Comparison of ENCODE assay signal across 8 cellular contexts in the genomic region with DNA sequence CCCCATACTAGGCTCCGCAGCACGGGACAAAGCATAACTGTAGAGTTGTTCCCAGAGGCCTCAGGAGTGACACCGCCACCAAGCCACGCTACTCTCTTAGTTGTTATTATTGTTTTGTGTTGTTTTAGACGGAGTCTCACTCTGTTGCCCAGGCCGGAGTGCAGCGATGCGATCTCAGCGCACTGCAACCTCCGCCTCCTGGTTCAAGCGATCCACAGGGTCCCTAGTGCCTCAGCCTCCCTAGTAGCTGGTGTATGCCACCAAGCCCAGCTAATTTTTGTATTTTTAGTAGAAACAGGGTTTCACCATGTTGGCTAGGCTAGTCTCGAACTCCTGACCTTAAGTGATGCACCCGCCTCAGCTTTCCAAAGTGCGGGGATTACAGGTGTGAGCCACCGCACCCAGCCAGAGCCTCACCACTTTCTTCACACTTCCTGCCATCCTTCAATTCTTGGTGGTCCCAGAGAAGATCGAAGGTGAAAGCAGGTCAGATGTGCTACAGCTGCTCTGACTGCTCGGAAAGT. TPM values are rescaled to one million over a fixed set of nuclear protein-coding genes. Genes with fewer than 3 reads are reported as not detected.
A peak's percentile ranks its signal among the peaks of the same experiment; 100 is the strongest.
DNase-seq lines count a peak whose midpoint lies in the region; ATAC-seq, FAIRE-seq and TF ChIP-seq lines count a peak whose summit lies in the region.

No MANE protein-coding gene starts in this region.

- CTCF ChIA-PET in activated CD4-positive, alpha-beta T cell treated with anti-CD3 and anti-CD28 coated beads for 36 hours (lab: Charles Lee) = interaction anchor here (0.6 to 2.1 kb wide), 9 partner anchors 9 to 259 kb away, joined by 3 to 10 read pairs (median 3); partner anchors contain the start of genes PPP2R5D and RPL7L1

- H3K27ac Mint-ChIP-seq in activated CD4-positive, alpha-beta T cell treated with anti-CD3 and anti-CD28 coated beads for 36 hours = peak overlapping the region; percentile 98
- H3K27ac Mint-ChIP-seq in astrocyte (ENCODE audit: unreplicated experiment) = peak overlapping the region; percentile 92

- no peaks in the 10 kb centered on the region for H3K9me3 Mint-ChIP-seq in activated CD4-positive, alpha-beta T cell treated with anti-CD3 and anti-CD28 coated beads for 36 hours (ENCODE audit: low read depth)
- H3K9me3 Mint-ChIP-seq in astrocyte (ENCODE audit: unreplicated experiment) = no peaks in the 10 kb centered on the region

- FAIRE-seq in astrocyte (lab: Jason Lieb, UNC) = no peak

- peaks cover 3% of the 10 kb centered on the region for H3K79me2 ChIP-seq in astrocyte (ENCODE audit: insufficient read depth, low read length)

- H2AFZ ChIP-seq in astrocyte (ENCODE audit: low read depth, low read length) = peak overlapping the region; percentile 81

- intact Hi-C loops in activated CD4-positive, alpha-beta T cell treated with anti-CD3 and anti-CD28 coated beads for 36 hours (cut with DNase I, micrococcal nuclease) = loop anchor here in 1 of 2 experiments (5.0 kb wide), 1 partner anchor 329 kb away; the partner anchor contains the start of gene UBR2
- intact Hi-C loops in testis (cut with DNase I; ENCODE audit: low total_unique reads) = no loop called here

- ATAC-seq in activated CD4-positive, alpha-beta T cell treated with anti-CD3 and anti-CD28 coated beads for 36 hours = peak; percentile 1
- no peak for ATAC-seq in GM21786 (IDR thresholded peaks at IDR 0.05; ENCODE audit: unreplicated experiment)

- peaks cover 24% of the 10 kb centered on the region for H3K4me1 Mint-ChIP-seq in activated CD4-positive, alpha-beta T cell treated with anti-CD3 and anti-CD28 coated beads for 36 hours
- peaks cover 19% of the 10 kb centered on the region for H3K4me1 Mint-ChIP-seq in astrocyte (ENCODE audit: low read depth, unreplicated experiment)

- H3K27me3 ChIP-seq in astrocyte (ENCODE audit: insufficient read depth, low read length) (no peaks in the 10 kb centered on the region), liver (ENCODE audit: control insufficient read depth in 4 of 4, insufficient read depth in 4 of 4, low read length in 3 of 4) (no peaks in the 10 kb centered on the region), testis (no peaks in the 10 kb centered on the region)

- WGBS in liver = 48% methylated on average over 17 of the region's 17 CpGs
- 33 to 36% methylated on average over 17 of the region's 17 CpGs for WGBS in testis, 2 donors

- no peak for TF ChIP-seq RAD21 in liver (IDR thresholded peaks at IDR 0.05)

- no peak for TF ChIP-seq POLR2A in testis (IDR thresholded peaks at IDR 0.05)

- H3K27ac ChIP-seq in astrocyte (ENCODE audit: low read depth, low read length) (peak overlapping the region; percentile 98), liver (ENCODE audit: low read depth in 1 of 2, low read length in 2 of 2) (peak overlapping the region; percentile 85 to 87), testis (peak overlapping the region; percentile 78 to 83)

- peak overlapping the region; percentile 90 for H3K4me3 Mint-ChIP-seq in activated CD4-positive, alpha-beta T cell treated with anti-CD3 and anti-CD28 coated beads for 36 hours
- H3K4me3 Mint-ChIP-seq in astrocyte (ENCODE audit: unreplicated experiment) = peak overlapping the region; percentile 88

- no peak for DNase-seq in activated CD4-positive, alpha-beta T cell treated with anti-CD3 and anti-CD28 coated beads for 36 hours
- no peak for DNase-seq in activated CD4-positive, alpha-beta T cell treated with anti-CD3 and anti-CD28 coated beads, Interleukin-2, amount 50 U/mL, for 48 hours
- no peak for DNase-seq in astrocyte (ENCODE audit: low read depth)
- no peak for DNase-seq in testis
- no peak for DNase-seq in SIG-M5 treated with dmso at 0.1 percent for 504 hours (lab: John Stamatoyannopoulos, UW; ENCODE audit: unreplicated experiment)
- DNase-seq in NCI-H2171 (lab: John Stamatoyannopoulos, UW) = no peak

- H3K4me3 ChIP-seq in astrocyte (ENCODE audit: insufficient read depth, low read depth, low read length) = peak overlapping the region; percentile 93
- peak overlapping the region; percentile 72 to 88 (median 85) for H3K4me3 ChIP-seq in liver (ENCODE audit: low read depth in 1 of 3, low read length in 3 of 3)
- H3K4me3 ChIP-seq in testis = peak overlapping the region; percentile 68 to 83

- peaks cover 4% of the 10 kb centered on the region for H4K20me1 ChIP-seq in astrocyte (ENCODE audit: insufficient read depth, low read length)

- H3K4me1 ChIP-seq in astrocyte (ENCODE audit: insufficient read depth, low read length) = peaks cover 14% of the 10 kb centered on the region
- H3K4me1 ChIP-seq in liver (ENCODE audit: control insufficient read depth in 4 of 4, insufficient read depth in 4 of 4, low read length in 3 of 4) = peaks cover 3 to 15% (median 10%) of the 10 kb centered on the region in 4 donors
- H3K4me1 ChIP-seq in testis = peaks cover 21% of the 10 kb centered on the region

- peaks cover 26% of the 10 kb centered on the region for H3K36me3 Mint-ChIP-seq in activated CD4-positive, alpha-beta T cell treated with anti-CD3 and anti-CD28 coated beads for 36 hours (ENCODE audit: low read depth)
- H3K36me3 Mint-ChIP-seq in astrocyte (ENCODE audit: low read depth, unreplicated experiment) = peaks cover 4% of the 10 kb centered on the region

- H3K27me3 Mint-ChIP-seq in activated CD4-positive, alpha-beta T cell treated with anti-CD3 and anti-CD28 coated beads for 36 hours = no peaks in the 10 kb centered on the region
- H3K27me3 Mint-ChIP-seq in astrocyte (ENCODE audit: low read depth, unreplicated experiment) = no peaks in the 10 kb centered on the region

- H3K9me3 ChIP-seq in astrocyte (ENCODE audit: insufficient read depth, low read depth, low read length) (no peaks in the 10 kb centered on the region), liver (ENCODE audit: control insufficient read depth in 4 of 4, low read length in 3 of 4) (no peaks in the 10 kb centered on the region), testis (no peaks in the 10 kb centered on the region)

- H3K4me2 ChIP-seq in astrocyte (ENCODE audit: low read length) = peak overlapping the region; percentile 96

- H3K9ac ChIP-seq in astrocyte (ENCODE audit: low read length) (peak overlapping the region; percentile 98), liver (ENCODE audit: low read depth in 1 of 2, low read length in 2 of 2) (peak overlapping the region; percentile 45 to 93)

- TF ChIP-seq CTCF in astrocyte (IDR thresholded peaks at IDR 0.05; ENCODE audit: insufficient read depth, low read depth, low read length) = no peak
- no peak for TF ChIP-seq CTCF in liver (IDR thresholded peaks at IDR 0.05; ENCODE audit: low read depth, low read length, missing input control)
- TF ChIP-seq CTCF in testis (IDR thresholded peaks at IDR 0.05) = no peak

- POLR2A ChIA-PET in activated CD4-positive, alpha-beta T cell treated with anti-CD3 and anti-CD28 coated beads for 36 hours (lab: Charles Lee) = interaction anchor here (0.6 to 2.8 kb wide), 5 partner anchors 12 to 291 kb away, joined by 3 to 19 read pairs (median 4); partner anchors contain the start of genes CNPY3, CUL9, RPL7L1 and TBCC

- H3K36me3 ChIP-seq in astrocyte (ENCODE audit: insufficient read depth, low read length) (peaks cover 2% of the 10 kb centered on the region), liver (ENCODE audit: control insufficient read depth in 4 of 4, insufficient read depth in 3 of 4, low read depth in 1 of 4, low read length in 3 of 4) (peaks cover 0 to 4% (median 1%) of the 10 kb centered on the region in 4 donors), testis (ENCODE audit: low read depth, missing control alignments) (no peaks in the 10 kb centered on the region)

TF ChIP-seq in liver, 16 proteins besides CTCF, POLR2A, EP300 and RAD21:
- no peak for TF ChIP-seq TAF1 (conservative IDR thresholded peaks at IDR 0.05)
- no peak for TF ChIP-seq FOXA1 (IDR thresholded peaks at IDR 0.05)
- no peak for TF ChIP-seq SP1 (IDR thresholded peaks at IDR 0.05)

RNA-seq across cellular contexts. Expression of gene RPL7L1, which starts 11.8 kb away (rescaled TPM):
- 100 to 1,000 TPM; 124 to 152 TPM for total RNA-seq in activated CD4-positive, alpha-beta T cell treated with anti-CD3 and anti-CD28 coated beads for 36 hours
- total RNA-seq in astrocyte (90.1 and 92.0 TPM in 2 replicates), liver (10 to 100 TPM; 51.9 to 63.8 TPM), testis (10 to 100 TPM; 62.6 to 66.8 TPM)
- polyA plus RNA-seq in liver (10 to 100 TPM; 39.6 to 43.8 TPM), testis (ENCODE audit: insufficient read depth, low read depth, low replicate concordance) (51.4 TPM)

RNA-seq across cellular contexts. Expression of gene PTCRA, which starts 24.6 kb away (rescaled TPM):
- total RNA-seq in activated CD4-positive, alpha-beta T cell treated with anti-CD3 and anti-CD28 coated beads for 36 hours = not detected
- total RNA-seq in astrocyte = not detected in 2 replicates
- total RNA-seq in liver = 1 to 10 TPM in 1 of 2 donors, not detected in 1; 1.1 TPM
- polyA plus RNA-seq in liver = under 1 TPM in 1 of 2 donors, not detected in 1; 0.63 TPM
- total RNA-seq in testis = under 1 TPM in 1 of 2 donors, not detected in 1; 0.56 TPM
- polyA plus RNA-seq in testis (ENCODE audit: insufficient read depth, low read depth, low replicate concordance) = not detected

RNA-seq across cellular contexts. Expression of gene CNPY3, which starts 38.0 kb away (rescaled TPM):
- total RNA-seq in activated CD4-positive, alpha-beta T cell treated with anti-CD3 and anti-CD28 coated beads for 36 hours = 10 to 100 TPM; 33.0 to 34.3 TPM
- total RNA-seq in astrocyte (37.1 and 37.4 TPM in 2 replicates), liver (10 to 100 TPM; 17.2 to 18.0 TPM), testis (10 to 100 TPM; 40.4 to 46.7 TPM)
- polyA plus RNA-seq in liver (10 to 100 TPM; 36.5 to 41.0 TPM), testis (ENCODE audit: insufficient read depth, low read depth, low replicate concordance) (74.8 TPM)
